ENCODE assay signal across 8 cellular contexts in the genomic region with DNA sequence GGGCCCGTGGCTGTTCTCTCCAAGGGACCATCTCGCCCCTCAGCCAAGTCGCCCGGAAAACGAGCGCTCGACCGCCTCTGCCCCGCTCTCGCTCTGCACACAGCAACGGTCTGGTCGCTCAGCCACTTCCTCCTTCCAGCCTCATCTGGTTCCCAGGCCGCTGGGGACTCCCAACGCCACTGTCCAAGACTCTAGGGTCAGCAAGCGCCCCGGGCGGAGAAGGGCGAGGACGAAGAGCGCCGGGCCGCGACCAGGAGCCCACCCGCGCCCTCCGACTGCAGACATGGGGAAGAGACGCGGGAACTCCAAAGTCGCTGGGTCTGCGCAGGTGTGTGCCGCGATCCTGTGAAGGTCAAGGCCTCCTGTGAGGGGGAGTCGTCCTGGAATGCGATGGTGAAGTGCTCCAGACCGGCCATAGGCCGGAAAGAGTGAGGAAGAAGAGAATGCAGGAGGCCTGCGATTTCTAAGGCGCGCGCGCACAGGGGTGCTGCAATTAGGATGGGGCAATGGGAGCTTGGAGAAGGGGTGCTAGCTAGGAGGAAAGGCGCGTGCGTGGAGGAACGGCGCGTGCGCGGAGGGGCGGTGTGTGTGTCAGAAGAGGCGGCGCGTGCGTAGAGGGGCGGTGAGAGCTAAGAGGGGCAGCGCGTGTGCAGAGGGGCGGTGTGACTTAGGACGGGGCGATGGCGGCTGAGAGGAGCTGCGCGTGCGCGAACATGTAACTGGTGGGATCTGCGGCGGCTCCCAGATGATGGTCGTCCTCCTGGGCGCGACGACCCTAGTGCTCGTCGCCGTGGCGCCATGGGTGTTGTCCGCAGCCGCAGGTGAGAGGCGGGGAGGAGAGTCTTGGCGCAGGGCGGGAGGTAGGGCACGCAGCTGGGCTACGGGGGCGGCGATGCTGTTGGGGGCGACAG. TPM values are rescaled to one million over a fixed set of nuclear protein-coding genes. Genes with fewer than 3 reads are reported as not detected.
DNase-seq lines count a peak whose midpoint lies in the region; TF ChIP-seq lines count a peak whose summit lies in the region.

A gene (plus strand): TSS at position 660 of the 911 bp plus-strand sequence. CDS start 86 bp downstream, at position 746.

- no peaks in the 10 kb centered on the region; the same call in 1 of the 2 replicates for H3K4me1 Mint-ChIP-seq in HFFc6 (ENCODE audit: low read depth)
- H3K4me1 Mint-ChIP-seq in activated naive CD4-positive, alpha-beta T cell treated with anti-CD3 and anti-CD28 coated beads for 36 hours (ENCODE audit: low read depth): peaks cover 29% of the 10 kb centered on the region

- no peak within 1 kb of the TSS for H3K4me3 Mint-ChIP-seq in HFFc6
- H3K4me3 Mint-ChIP-seq in activated naive CD4-positive, alpha-beta T cell treated with anti-CD3 and anti-CD28 coated beads for 36 hours: no peak within 1 kb of the TSS

- CTCF ChIA-PET in activated naive CD4-positive, alpha-beta T cell treated with anti-CD3 and anti-CD28 coated beads for 36 hours (lab: Charles Lee): interaction anchor here (0.6 to 2.0 kb wide), 10 partner anchors 25 to 155 kb away, joined by 3 to 14 read pairs (median 3); a partner anchor contains a TSS

- H3K27ac ChIP-seq in temporal lobe (ENCODE audit: low read depth, low read length): peak within 1 kb of the TSS; percentile 93

- no peaks in the 10 kb centered on the region for H3K27me3 Mint-ChIP-seq in HFFc6 (ENCODE audit: insufficient read depth)
- no peaks in the 10 kb centered on the region for H3K27me3 Mint-ChIP-seq in activated naive CD4-positive, alpha-beta T cell treated with anti-CD3 and anti-CD28 coated beads for 36 hours (ENCODE audit: low read depth)

- intact Hi-C loops in activated naive CD4-positive, alpha-beta T cell treated with anti-CD3 and anti-CD28 coated beads for 36 hours (cut with micrococcal nuclease): loop anchor here (1.0 to 2.0 kb wide), 13 partner anchors 25 to 596 kb away; a partner anchor contains a TSS

- DNase-seq in GM04504 (ENCODE audit: low read depth): peak; percentile 92
- peak; percentile 96 for DNase-seq in HFFc6
- DNase-seq in NAMALWA (ENCODE audit: low spot score): peak; percentile 97
- DNase-seq in SK-MEL-5 (ENCODE audit: low read depth, low spot score): peak; percentile 95
- DNase-seq in activated naive CD4-positive, alpha-beta T cell treated with anti-CD3 and anti-CD28 coated beads for 36 hours: peak; percentile 99
- peak; percentile 97 for DNase-seq in globus pallidus (ENCODE audit: low spot score)
- DNase-seq in occipital lobe (lab: John Stamatoyannopoulos, UW): peak; percentile 96

- no peak within 1 kb of the TSS for H3K27ac Mint-ChIP-seq in HFFc6
- no peak within 1 kb of the TSS for H3K27ac Mint-ChIP-seq in activated naive CD4-positive, alpha-beta T cell treated with anti-CD3 and anti-CD28 coated beads for 36 hours

- no peaks in the 10 kb centered on the region for H3K36me3 Mint-ChIP-seq in HFFc6 (ENCODE audit: low read depth)
- H3K36me3 Mint-ChIP-seq in activated naive CD4-positive, alpha-beta T cell treated with anti-CD3 and anti-CD28 coated beads for 36 hours (ENCODE audit: low read depth): no peaks in the 10 kb centered on the region

- H3K9me3 Mint-ChIP-seq in HFFc6: no peaks in the 10 kb centered on the region
- H3K9me3 Mint-ChIP-seq in activated naive CD4-positive, alpha-beta T cell treated with anti-CD3 and anti-CD28 coated beads for 36 hours: no peaks in the 10 kb centered on the region

- in situ Hi-C loops in SK-MEL-5 (cut with HindIII; ENCODE audit: low pct_unique_long_range_greater_than_20kb, low sequenced_read_pairs): no loop called here

- no peak for TF ChIP-seq CTCF in HFFc6 (IDR thresholded peaks at IDR 0.05)

RNA-seq across cellular contexts. Expression of the gene that starts here (rescaled TPM):
- 10 to 100 TPM; 42.0 to 49.7 (median 43.6) TPM for total RNA-seq in HFFc6 (2021; fragmentation: NEBNext Ultra II Directional; extraction: Animal tissue kit (Norgen Biotek cat#: 25700))
- 10.7 and 11.9 TPM in 2 replicates for total RNA-seq in SK-MEL-5 (2014; rRNA removed; shearing (Covaris generic))
- 15.8 and 19.1 TPM in 2 replicates for polyA plus RNA-seq in SK-MEL-5 (2015; cell fraction: cytosol; rRNA removed)
- 6.3 and 10.0 TPM in 2 replicates for polyA plus RNA-seq in SK-MEL-5 (2015; cell fraction: nucleus; rRNA removed)
- total RNA-seq in activated naive CD4-positive, alpha-beta T cell treated with anti-CD3 and anti-CD28 coated beads for 36 hours: 10 to 100 TPM; 20.6 to 24.3 TPM
- total RNA-seq in occipital lobe (49.9 TPM), temporal lobe (48.2 TPM)

Comparison
In these comparisons a context has a peak if more than half of its experiments do, and no peak if none do; other contexts are left out.
1. Peak in every context shown above with its lines: DNase-seq and H3K27ac ChIP-seq.